ENCODE assay signal across 8 cellular contexts in genomic region chr15:78873796-78874761, GRCh38. TPM values are rescaled to one million over a fixed set of nuclear protein-coding genes. Genes with fewer than 3 reads are reported as not detected.
DNase-seq lines count a peak whose midpoint lies in the region; ATAC-seq and TF ChIP-seq lines count a peak whose summit lies in the region.

No MANE protein-coding gene starts in this region.

- peaks cover 62% of the 10 kb centered on the region for H3K79me2 ChIP-seq in SU-DHL-6 (ENCODE audit: insufficient read depth, low read length)

- DNase-seq in left ventricle myocardium inferior, result no peak
- DNase-seq in left cardiac atrium, result no peak
- no peak for DNase-seq in chondrocyte (ENCODE audit: low spot score)
- peak; percentile 31 to 50 for DNase-seq in thyroid gland
- DNase-seq in NCI-H1436 treated with DMSO at 0.1 percent for 48 hours (lab: John Stamatoyannopoulos, UW), result no peak

- H3K4me1 ChIP-seq in left ventricle myocardium inferior, result peaks cover 69% of the 10 kb centered on the region
- H3K4me1 ChIP-seq in mesodermal cell (ENCODE audit: control insufficient read depth, insufficient read depth, low read length, poor library complexity, severe bottlenecking), result peaks cover 15% of the 10 kb centered on the region
- H3K4me1 ChIP-seq in thyroid gland, result peaks cover 31 to 45% of the 10 kb centered on the region in 2 donors

- H3K9me3 Mint-ChIP-seq in chondrocyte (ENCODE audit: low read depth), result no peaks in the 10 kb centered on the region

- no peak for TF ChIP-seq POLR2A in thyroid gland (IDR thresholded peaks at IDR 0.05)

- no peaks in the 10 kb centered on the region for H3K9me2 ChIP-seq in SU-DHL-6 (replicated peaks; ENCODE audit: insufficient read depth, low read length)

- no peaks in the 10 kb centered on the region for H3K36me3 Mint-ChIP-seq in chondrocyte (ENCODE audit: low read depth)

- no peaks in the 10 kb centered on the region for H3K9me3 ChIP-seq in left ventricle myocardium inferior (replicated peaks)
- H3K9me3 ChIP-seq in SU-DHL-6 (ENCODE audit: insufficient read depth, low read length), result no peaks in the 10 kb centered on the region
- no peaks in the 10 kb centered on the region for H3K9me3 ChIP-seq in mesodermal cell (ENCODE audit: control insufficient read depth, low read length)
- no peaks in the 10 kb centered on the region for H3K9me3 ChIP-seq in thyroid gland

- H2AFZ ChIP-seq in SU-DHL-6 (ENCODE audit: low read depth, low read length, severe bottlenecking), result no peak overlapping the region

- WGBS in mesodermal cell (ENCODE audit: insufficient coverage in 2 of 2), 2 experiments, result 0 to 3% methylated on average over 15 to 17 of the region's 38 CpGs
- WGBS in thyroid gland, 2 donors, result 1 to 2% methylated on average over 38 of the region's 38 CpGs

- H3K27ac Mint-ChIP-seq in chondrocyte (ENCODE audit: unreplicated experiment), result peak overlapping the region; percentile 100

- peaks cover 52% of the 10 kb centered on the region for H3K4me1 Mint-ChIP-seq in chondrocyte (ENCODE audit: low read depth)

- TF ChIP-seq CTCF in left ventricle myocardium inferior (IDR thresholded peaks at IDR 0.05; ENCODE audit: borderline replicate concordance) (no peak), SU-DHL-6 (IDR thresholded peaks at IDR 0.05; ENCODE audit: insufficient read depth, low read length, poor library complexity, severe bottlenecking) (no peak), chondrocyte (IDR thresholded peaks at IDR 0.05) (peak; percentile 71), thyroid gland (IDR thresholded peaks at IDR 0.05) (peak in 2 of 6 experiments; percentile 2 to 7)

- H3K36me3 ChIP-seq in left ventricle myocardium inferior (no peaks in the 10 kb centered on the region), SU-DHL-6 (ENCODE audit: low read length) (peaks cover 8% of the 10 kb centered on the region; the same call in 1 of the 2 replicates), mesodermal cell (ENCODE audit: control insufficient read depth, insufficient read depth, low read length) (peaks cover 5% of the 10 kb centered on the region), thyroid gland (no peaks in the 10 kb centered on the region)

- H3K27ac ChIP-seq in left ventricle myocardium inferior (replicated peaks) (peak overlapping the region; percentile 98), SU-DHL-6 (ENCODE audit: low read depth, low read length) (peak overlapping the region; percentile 93), mesodermal cell (ENCODE audit: low read depth, low read length, severe bottlenecking) (peak overlapping the region; percentile 100), thyroid gland (peak overlapping the region; percentile 100)

- peaks cover 33% of the 10 kb centered on the region for H4K20me1 ChIP-seq in SU-DHL-6 (ENCODE audit: low read depth, low read length)

- H3F3A ChIP-seq in SU-DHL-6 (ENCODE audit: insufficient read depth), result peaks cover 16% of the 10 kb centered on the region

- peak overlapping the region; percentile 81 for H3K4me3 ChIP-seq in left ventricle myocardium inferior
- H3K4me3 ChIP-seq in SU-DHL-6 (ENCODE audit: insufficient read depth, low read length, poor library complexity, severe bottlenecking), result peak overlapping the region; percentile 97
- H3K4me3 ChIP-seq in mesodermal cell (ENCODE audit: extremely low read depth, insufficient read depth, low read length, poor library complexity, severe bottlenecking), result peak overlapping the region; percentile 94
- H3K4me3 ChIP-seq in thyroid gland (replicated peaks in 1 of 3), result peak overlapping the region; percentile 89 to 100 (median 99)

- H3K27me3 ChIP-seq in left ventricle myocardium inferior (ENCODE audit: low read depth) (no peaks in the 10 kb centered on the region), SU-DHL-6 (ENCODE audit: low read length) (no peaks in the 10 kb centered on the region), thyroid gland (no peaks in the 10 kb centered on the region)

- H3K4me3 Mint-ChIP-seq in chondrocyte (ENCODE audit: unreplicated experiment), result peak overlapping the region; percentile 100

- no peak for ATAC-seq in left cardiac atrium
- ATAC-seq in HG03460 (IDR thresholded peaks at IDR 0.05; ENCODE audit: unreplicated experiment), result no peak

- peak overlapping the region; percentile 81 for H3K4me2 ChIP-seq in SU-DHL-6 (ENCODE audit: low read depth, low read length, poor library complexity, severe bottlenecking)

- intact Hi-C loops in left ventricle myocardium inferior (cut with micrococcal nuclease), result no loop called here
- intact Hi-C loops in left cardiac atrium (cut with DNase I), result loop anchor here in 1 of 2 donors (10.0 kb wide), 1 partner anchor 119 kb away; no protein-coding TSS in a partner anchor
- intact Hi-C loops in thyroid gland (cut with DNase I), result no loop called here

- H3K27me3 Mint-ChIP-seq in chondrocyte (ENCODE audit: low read depth), result no peaks in the 10 kb centered on the region

- peak overlapping the region; percentile 98 for H3K9ac ChIP-seq in SU-DHL-6 (ENCODE audit: low read length)

RNA-seq across cellular contexts. Expression of gene MORF4L1, which starts 1.4 kb away (rescaled TPM):
- total RNA-seq in left ventricle myocardium inferior (310 TPM), left cardiac atrium (100 to 1,000 TPM; 306 to 401 TPM), chondrocyte (491 to 545 TPM (median 512 TPM) in 3 replicates), thyroid gland (100 to 1,000 TPM; 264 to 326 (median 298) TPM)
- polyA plus RNA-seq in mesodermal cell (2013, experiment 1 of 2), result 416 TPM
- polyA plus RNA-seq in mesodermal cell (2013, experiment 2 of 2), result 429 TPM

Comparison
In these comparisons a context has a peak if more than half of its experiments do, and no peak if none do; other contexts are left out.
1. DNase-seq: peak in thyroid gland (2 of 2); none in left ventricle myocardium inferior (single experiment), left cardiac atrium (single experiment), chondrocyte (single experiment) and NCI-H1436 treated with DMSO at 0.1 percent for 48 hours (single experiment).
2. Peak in every context shown above with its lines, with median percentiles within 50 percentile points of each other: H3K27ac ChIP-seq and H3K4me3 ChIP-seq.